ENCODE assay signal across 13 cellular contexts in the genomic region with DNA sequence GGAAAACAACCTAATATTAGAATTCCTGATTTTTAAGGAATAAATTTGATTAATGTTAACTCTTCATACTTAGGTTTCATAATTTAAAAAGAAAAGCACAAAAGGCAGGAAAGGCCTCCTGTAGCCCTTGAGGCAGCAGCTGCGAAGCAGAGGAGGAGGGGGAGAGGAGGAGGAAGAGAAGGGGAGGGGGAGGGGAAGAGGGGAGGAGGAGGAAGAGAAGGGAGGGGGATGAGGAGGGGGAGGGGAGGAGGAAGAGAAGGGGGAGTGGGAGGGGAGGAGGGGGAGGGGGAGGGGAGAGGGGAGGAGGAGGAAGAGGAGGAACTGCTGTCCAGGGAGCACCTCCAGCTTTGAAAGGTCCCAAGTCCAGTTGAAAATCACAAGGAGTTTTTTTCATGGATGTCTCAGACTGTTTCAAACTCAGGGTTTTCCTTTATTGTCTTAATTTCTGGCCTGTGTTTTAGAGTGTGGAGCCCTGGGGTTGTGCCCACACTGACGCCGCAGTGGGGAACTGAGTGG. TPM values are rescaled to one million over a fixed set of nuclear protein-coding genes. Genes with fewer than 3 reads are reported as not detected.
DNase-seq lines count a peak whose midpoint lies in the region; ATAC-seq and TF ChIP-seq lines count a peak whose summit lies in the region.
"Had no signal": no experiment of that assay in that cellular context is flagged by ENCODE, and none has a peak within 500 bp of the region (broad histone marks: within the 10 kb centered on the region; RNA-seq: fewer than 3 reads in every experiment).

No MANE protein-coding gene starts in this region.

- peaks cover 12% of the 10 kb centered on the region for H3K36me3 Mint-ChIP-seq in activated CD8-positive, alpha-beta T cell treated with anti-CD3 and anti-CD28 coated beads for 36 hours (ENCODE audit: low read depth)

- H3K27ac Mint-ChIP-seq in activated CD8-positive, alpha-beta T cell treated with anti-CD3 and anti-CD28 coated beads for 36 hours: peak overlapping the region; percentile 96
- H3K27ac Mint-ChIP-seq: mesothelial cell of epicardium had no signal

- H3K23ac ChIP-seq in mesendoderm (ENCODE audit: low read length): no peak overlapping the region

- H3K27me3 ChIP-seq in H7 (ENCODE audit: control insufficient read depth, insufficient read depth, low read length) (no peaks in the 10 kb centered on the region), mesendoderm (ENCODE audit: insufficient read depth, low read length, poor library complexity) (no peaks in the 10 kb centered on the region)
- H3K27me3 ChIP-seq: testis had no signal

- no peaks in the 10 kb centered on the region for H3K9me3 Mint-ChIP-seq in activated CD8-positive, alpha-beta T cell treated with anti-CD3 and anti-CD28 coated beads for 36 hours
- H3K9me3 Mint-ChIP-seq: mesothelial cell of epicardium had no signal

- H3K18ac ChIP-seq in mesendoderm (ENCODE audit: low read length): no peak overlapping the region

- H3K4ac ChIP-seq in mesendoderm (ENCODE audit: low read depth, low read length): no peak overlapping the region

- H2BK120ac ChIP-seq in mesendoderm (ENCODE audit: low read depth, low read length): no peak overlapping the region

- no peak overlapping the region for H3K27ac ChIP-seq in mesendoderm (ENCODE audit: low read depth, low read length)
- H3K27ac ChIP-seq: parathyroid adenoma, PC-9, testis had no signal

- H3K79me1 ChIP-seq in mesendoderm (ENCODE audit: low read length): no peaks in the 10 kb centered on the region

- peaks cover 22% of the 10 kb centered on the region for H3K4me1 Mint-ChIP-seq in activated CD8-positive, alpha-beta T cell treated with anti-CD3 and anti-CD28 coated beads for 36 hours (ENCODE audit: low read depth)
- H3K4me1 Mint-ChIP-seq: mesothelial cell of epicardium had no signal

- POLR2A ChIA-PET in activated CD8-positive, alpha-beta T cell treated with anti-CD3 and anti-CD28 coated beads for 36 hours (lab: Charles Lee): interaction anchor here (0.9 kb wide), 1 partner anchor 13 kb away, joined by 3 read pairs; no protein-coding TSS in a partner anchor

- no peak overlapping the region for H3K4me3 Mint-ChIP-seq in activated CD8-positive, alpha-beta T cell treated with anti-CD3 and anti-CD28 coated beads for 36 hours
- H3K4me3 Mint-ChIP-seq: mesothelial cell of epicardium had no signal

- no peak overlapping the region for H3K4me2 ChIP-seq in mesendoderm (ENCODE audit: low read length)
- H3K4me2 ChIP-seq: PC-9 had no signal

- no peak overlapping the region for H3K9ac ChIP-seq in mesendoderm (ENCODE audit: low read length)
- H3K9ac ChIP-seq: parathyroid adenoma had no signal

- H3K36me3 ChIP-seq in H7 (replicated peaks; ENCODE audit: control insufficient read depth, insufficient read depth, low read length) (peaks cover 5% of the 10 kb centered on the region), mesendoderm (ENCODE audit: control insufficient read depth, insufficient read depth, low read length) (no peaks in the 10 kb centered on the region)

- H3K27me3 Mint-ChIP-seq in activated CD8-positive, alpha-beta T cell treated with anti-CD3 and anti-CD28 coated beads for 36 hours: no peaks in the 10 kb centered on the region

- no peak for TF ChIP-seq CTCF in activated CD8-positive, alpha-beta T cell treated with anti-CD3 and anti-CD28 coated beads for 36 hours (IDR thresholded peaks at IDR 0.05)

- H2BK5ac ChIP-seq in mesendoderm (ENCODE audit: low read length): no peak overlapping the region

- DNase-seq in NCI-H82 (lab: John Stamatoyannopoulos, UW): peak; percentile 15
- no peak for DNase-seq in NCI-H82 treated with DMSO at 0.1 percent for 48 hours (lab: John Stamatoyannopoulos, UW; ENCODE audit: unreplicated experiment)
- peak; percentile 73 for DNase-seq in H7
- DNase-seq in activated CD8-positive, alpha-beta T cell treated with anti-CD3 and anti-CD28 coated beads for 36 hours: no peak
- DNase-seq in mesendoderm: peak; percentile 57
- DNase-seq in activated effector memory CD4-positive, alpha-beta T cell treated with anti-CD3 and anti-CD28 coated beads, Interleukin-2, amount 50 U/mL, for 16 hours: no peak
- DNase-seq in NCI-H1930 (lab: John Stamatoyannopoulos, UW): no peak
- DNase-seq: PC-9; stimulated activated CD4-positive, alpha-beta T cell treated with anti-CD3 and anti-CD28 coated beads, Interleukin-12 subunit alpha, Interleukin-12 subunit beta, amount 100 ng/mL, for 4 hours; testis had no signal

- no peaks in the 10 kb centered on the region for H3K79me2 ChIP-seq in mesendoderm (ENCODE audit: control insufficient read depth, insufficient read depth, low read length)
- H3K79me2 ChIP-seq: parathyroid adenoma had no signal

- no peak overlapping the region for H3K56ac ChIP-seq in mesendoderm (ENCODE audit: low read length)

- intact Hi-C loops in activated CD8-positive, alpha-beta T cell treated with anti-CD3 and anti-CD28 coated beads for 36 hours (cut with micrococcal nuclease): no loop called here

- H3K4me1 ChIP-seq in mesendoderm (ENCODE audit: control insufficient read depth, low read depth, low read length): no peaks in the 10 kb centered on the region
- H3K4me1 ChIP-seq: parathyroid adenoma, testis had no signal

- H4K8ac ChIP-seq in mesendoderm (ENCODE audit: low read depth, low read length): no peak overlapping the region

- H2AK5ac ChIP-seq in mesendoderm (ENCODE audit: low read length): no peak overlapping the region

- no CpG with 5 or more reads among the region's 3 CpGs for WGBS in mesendoderm (ENCODE audit: extremely low coverage, insufficient coverage, low lambda C conversion rate)

- H2BK15ac ChIP-seq in mesendoderm (replicated peaks; ENCODE audit: low read depth): no peak overlapping the region

- H3K4me3 ChIP-seq in H7 (ENCODE audit: insufficient read depth, low read depth, low read length) (no peak overlapping the region), mesendoderm (ENCODE audit: low read length) (no peak overlapping the region)
- H3K4me3 ChIP-seq: PC-9, testis had no signal

- ATAC-seq in activated CD8-positive, alpha-beta T cell treated with anti-CD3 and anti-CD28 coated beads for 36 hours: no peak
- ATAC-seq in HG02884 (IDR thresholded peaks at IDR 0.05; ENCODE audit: unreplicated experiment): no peak

- CTCF ChIA-PET in activated CD8-positive, alpha-beta T cell treated with anti-CD3 and anti-CD28 coated beads for 36 hours (lab: Charles Lee): interaction anchor here (0.9 to 1.4 kb wide), 2 partner anchors 14 to 21 kb away, joined by 3 to 4 read pairs; no protein-coding TSS in a partner anchor

- no peak overlapping the region for H4K5ac ChIP-seq in mesendoderm (ENCODE audit: low read length)

RNA-seq across cellular contexts. Expression of a gene that starts 35.1 kb away (rescaled TPM):
- total RNA-seq in H7 (2014; rRNA removed; shearing (Covaris generic)): 19.4 and 30.2 TPM in 2 replicates
- 10 to 100 TPM; 30.9 to 34.1 TPM for total RNA-seq in activated CD8-positive, alpha-beta T cell treated with anti-CD3 and anti-CD28 coated beads for 36 hours
- polyA plus RNA-seq in mesendoderm (2013, experiment 1 of 2): 8.4 TPM
- polyA plus RNA-seq in mesendoderm (2013, experiment 2 of 2): 8.3 TPM

Comparison
In these comparisons a context has a peak if more than half of its experiments do, and no peak if none do; other contexts are left out.
1. DNase-seq: peak in NCI-H82 (single experiment), H7 (single experiment) and mesendoderm (single experiment); none in NCI-H82 treated with DMSO at 0.1 percent for 48 hours (single experiment), activated CD8-positive, alpha-beta T cell treated with anti-CD3 and anti-CD28 coated beads for 36 hours (single experiment), activated effector memory CD4-positive, alpha-beta T cell treated with anti-CD3 and anti-CD28 coated beads, Interleukin-2, amount 50 U/mL, for 16 hours (single experiment) and NCI-H1930 (0 of 2).